13 cellular contexts compared by ENCODE assay signal in the genomic region with DNA sequence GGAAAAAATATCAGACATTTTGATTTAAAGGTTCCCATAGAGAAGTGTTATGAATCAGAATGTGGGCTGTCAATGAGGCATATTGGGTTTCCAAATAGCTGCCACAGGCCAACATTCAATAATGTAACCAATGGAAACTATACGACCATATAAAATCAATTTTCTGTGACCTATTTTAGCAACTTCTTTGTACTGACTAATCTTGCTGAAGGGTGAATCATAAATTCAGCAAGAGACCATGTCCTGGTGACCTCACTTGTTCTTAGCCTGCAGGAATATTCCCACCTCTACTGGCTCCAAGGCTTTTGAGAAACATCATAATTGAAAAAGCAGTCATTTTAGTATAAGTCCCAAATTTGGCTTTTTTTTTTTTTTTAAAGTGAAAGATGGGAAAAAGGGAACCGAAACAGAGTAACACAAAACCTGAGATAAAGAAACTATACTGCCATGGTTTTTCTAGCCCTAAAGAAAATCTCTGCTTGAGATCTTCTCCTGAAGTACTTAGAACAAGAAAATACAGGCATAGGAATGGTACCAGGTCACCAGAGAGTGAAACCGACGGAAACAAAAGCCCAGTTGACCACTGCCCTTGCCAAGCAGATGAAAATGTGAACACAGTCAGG. TPM values are rescaled to one million over a fixed set of nuclear protein-coding genes. Genes with fewer than 3 reads are reported as not detected.
DNase-seq lines count a peak whose midpoint lies in the region; ATAC-seq, FAIRE-seq and TF ChIP-seq lines count a peak whose summit lies in the region.
"Had no signal": no experiment of that assay in that cellular context is flagged by ENCODE, and none has a peak within 500 bp of the region (broad histone marks: within the 10 kb centered on the region; RNA-seq: fewer than 3 reads in every experiment).

No MANE protein-coding gene starts in this region.

- TF ChIP-seq CTCF in fibroblast of lung (conservative IDR thresholded peaks at IDR 0.05 in 1 of 2, IDR thresholded peaks at IDR 0.05 in 1 of 2; ENCODE audit: low read depth in 1 of 2, low read length in 2 of 2), result no peak
- TF ChIP-seq CTCF in pancreas (IDR thresholded peaks at IDR 0.05), result no peak

- no peak overlapping the region for H3K9ac ChIP-seq in fibroblast of lung (ENCODE audit: insufficient read depth, low read length)

- ATAC-seq in GM21723 (IDR thresholded peaks at IDR 0.05; ENCODE audit: unreplicated experiment) (peak; percentile 70), pancreas (no peak)
- ATAC-seq: T-helper 17 cell had no signal

- H3K9me3 ChIP-seq in MG63 (no peaks in the 10 kb centered on the region), fibroblast of lung (ENCODE audit: control insufficient read depth, insufficient read depth, low read depth, low read length) (no peaks in the 10 kb centered on the region), pancreas (no peaks in the 10 kb centered on the region)
- H3K9me3 ChIP-seq: upper lobe of left lung had no signal

- peak; percentile 88 for DNase-seq in ELR (ENCODE audit: low read depth)
- peak; percentile 4 for DNase-seq in MG63
- DNase-seq in fibroblast of lung (ENCODE audit: low read depth in 2 of 2), result peak; percentile 33 to 80
- DNase-seq in dermis blood vessel endothelial cell, result no peak
- DNase-seq in HEK293T (ENCODE audit: extremely low spot score), result no peak
- DNase-seq in pancreas, result no peak
- no peak for DNase-seq in KBM-7
- DNase-seq: NCI-H2171; stimulated activated CD4-positive, alpha-beta T cell treated with anti-CD3 and anti-CD28 coated beads, Interleukin-1b, Interleukin-23, amount 100 ng/mL, for 48 hours; T-helper 17 cell; upper lobe of left lung had no signal

- POLR2A ChIA-PET in HEK293T (lab: Yijun Ruan, JAX), result no interaction called here

- no peak for FAIRE-seq in pancreas (lab: Jason Lieb, UNC)
- FAIRE-seq: D721Med had no signal

- H3K4me1 ChIP-seq in fibroblast of lung (ENCODE audit: control insufficient read depth, extremely low read depth, insufficient read depth, low read length), result no peaks in the 10 kb centered on the region
- peaks cover 0 to 12% (median 6%) of the 10 kb centered on the region in 3 donors for H3K4me1 ChIP-seq in pancreas

- H3K27ac ChIP-seq in fibroblast of lung (ENCODE audit: insufficient read depth, low read length) (no peak overlapping the region), pancreas (no peak overlapping the region)
- H3K27ac ChIP-seq: upper lobe of left lung had no signal

- intact Hi-C loops in pancreas (cut with DNase I), result no loop called here

- no peak overlapping the region for H3K4me2 ChIP-seq in fibroblast of lung (ENCODE audit: extremely low read depth, insufficient read depth, low read length)

- H2AFZ ChIP-seq in fibroblast of lung (ENCODE audit: low read length), result no peak overlapping the region

- in situ Hi-C loops in KBM-7 (cut with MboI; ENCODE audit: low pct_unique_long_range_greater_than_20kb, low sequenced_read_pairs), result no loop called here

- H3K4me3 ChIP-seq in MG63 (no peak overlapping the region), fibroblast of lung (replicated peaks in 1 of 4; ENCODE audit: control extremely low read depth in 1 of 4, insufficient read depth in 1 of 4, low read depth in 3 of 4, low read length in 4 of 4) (no peak overlapping the region), pancreas (no peak overlapping the region)
- H3K4me3 ChIP-seq: upper lobe of left lung had no signal

- H3K36me3 ChIP-seq in MG63, result no peaks in the 10 kb centered on the region
- H3K36me3 ChIP-seq in fibroblast of lung (ENCODE audit: control insufficient read depth, insufficient read depth, low read length), result no peaks in the 10 kb centered on the region
- H3K36me3 ChIP-seq in pancreas, result no peaks in the 10 kb centered on the region

- 83 to 86% methylated on average over 4 of the region's 4 CpGs for WGBS in pancreas, 2 donors

- H3K27me3 ChIP-seq in MG63 (no peaks in the 10 kb centered on the region), fibroblast of lung (ENCODE audit: control insufficient read depth, insufficient read depth, low read length) (no peaks in the 10 kb centered on the region), pancreas (no peaks in the 10 kb centered on the region)
- H3K27me3 ChIP-seq: upper lobe of left lung had no signal

- H3K79me2 ChIP-seq in fibroblast of lung (ENCODE audit: control insufficient read depth, insufficient read depth, low read length), result no peaks in the 10 kb centered on the region

- CTCF ChIA-PET in HEK293T (lab: Yijun Ruan, JAX), result no interaction called here

- H4K20me1 ChIP-seq in fibroblast of lung (ENCODE audit: control insufficient read depth, extremely low read depth, insufficient read depth, low read length), result no peaks in the 10 kb centered on the region

TF ChIP-seq in HEK293T, 16 proteins besides CTCF, POLR2A, EP300 and RAD21:
- TF ChIP-seq FOXM1 (IDR thresholded peaks at IDR 0.05; ENCODE audit: borderline replicate concordance) (no peak), NFRKB (IDR thresholded peaks at IDR 0.05) (no peak), SUZ12 (IDR thresholded peaks at IDR 0.05) (no peak), L3MBTL2 (conservative IDR thresholded peaks at IDR 0.05) (no peak), SP1 (IDR thresholded peaks at IDR 0.05) (no peak), BHLHE40 (IDR thresholded peaks at IDR 0.05; ENCODE audit: borderline replicate concordance) (no peak), FOXK2 (IDR thresholded peaks at IDR 0.05) (no peak), ELF4 (IDR thresholded peaks at IDR 0.05) (no peak)
- TF ChIP-seq, protein P1, sequence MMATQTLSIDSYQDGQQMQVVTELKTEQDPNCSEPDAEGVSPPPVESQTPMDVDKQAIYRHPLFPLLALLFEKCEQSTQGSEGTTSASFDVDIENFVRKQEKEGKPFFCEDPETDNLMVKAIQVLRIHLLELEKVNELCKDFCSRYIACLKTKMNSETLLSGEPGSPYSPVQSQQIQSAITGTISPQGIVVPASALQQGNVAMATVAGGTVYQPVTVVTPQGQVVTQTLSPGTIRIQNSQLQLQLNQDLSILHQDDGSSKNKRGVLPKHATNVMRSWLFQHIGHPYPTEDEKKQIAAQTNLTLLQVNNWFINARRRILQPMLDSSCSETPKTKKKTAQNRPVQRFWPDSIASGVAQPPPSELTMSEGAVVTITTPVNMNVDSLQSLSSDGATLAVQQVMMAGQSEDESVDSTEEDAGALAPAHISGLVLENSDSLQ (IDR thresholded peaks at IDR 0.05), result no peak

RNA-seq across cellular contexts. Expression of gene PLEKHM3, which starts 32.1 kb away (rescaled TPM):
- 6.0 and 6.4 TPM in 2 replicates for total RNA-seq in MG63 (2014; rRNA removed; shearing (Covaris generic); ENCODE audit: low replicate concordance)
- total RNA-seq in fibroblast of lung, result 17.2 and 20.1 TPM in 2 replicates
- polyA plus RNA-seq in fibroblast of lung, result 4.4 and 5.3 TPM in 2 replicates
- 2.9 and 4.7 TPM in 2 replicates for polyA plus RNA-seq in fibroblast of lung (2012)
- 14.2 and 18.7 TPM in 2 replicates for polyA minus RNA-seq in fibroblast of lung (ENCODE audit: low replicate concordance)
- total RNA-seq in dermis blood vessel endothelial cell, result 11.3 and 18.5 TPM in 2 replicates
- total RNA-seq in pancreas, result 10 to 100 TPM in 1 of 6 donors, 1 to 10 TPM in 5; 4.6 to 10.2 (median 5.4) TPM
- 1 to 10 TPM; 3.0 to 5.6 TPM for polyA plus RNA-seq in pancreas

Comparison
In these comparisons a context has a peak if more than half of its experiments do, and no peak if none do; other contexts are left out.
1. DNase-seq: peak in ELR (single experiment), MG63 (single experiment) and fibroblast of lung (2 of 2); none in dermis blood vessel endothelial cell (single experiment), HEK293T (single experiment), pancreas (0 of 6) and KBM-7 (single experiment).